In the genomic region with DNA sequence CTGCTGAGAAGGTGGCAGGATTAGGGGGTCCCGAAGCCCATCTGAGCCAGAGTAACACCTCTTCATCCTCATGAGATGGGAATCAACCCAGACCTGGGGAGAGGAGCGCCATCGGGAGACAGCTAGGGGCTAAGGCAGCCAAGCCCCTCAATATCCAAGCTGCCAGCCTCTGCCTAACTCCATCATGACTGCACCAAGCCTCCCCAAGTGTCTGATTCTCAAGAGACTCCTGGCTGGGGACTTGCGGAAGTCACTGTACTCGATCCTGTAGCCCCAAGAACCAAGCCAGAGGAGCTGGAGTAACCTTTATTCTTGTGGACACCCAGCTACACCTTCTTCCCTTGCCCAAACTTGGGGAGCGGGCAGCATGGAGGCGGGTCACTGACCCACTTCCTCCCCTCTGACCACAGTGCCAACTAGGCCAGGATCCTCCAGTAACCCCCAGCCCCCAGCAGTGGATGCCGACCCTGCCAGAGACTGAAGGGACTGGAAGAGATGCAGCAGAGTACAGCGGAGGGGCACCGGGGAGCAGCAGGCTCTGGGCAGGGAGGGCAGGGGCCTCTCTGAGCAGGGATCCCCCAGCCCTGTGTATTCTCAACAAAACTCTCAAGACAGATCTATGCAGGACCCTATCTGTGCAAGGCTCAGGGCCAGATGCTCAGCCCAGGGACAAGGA, we compare ENCODE assay signal across 9 cellular contexts. TPM values are rescaled to one million over a fixed set of nuclear protein-coding genes. Genes with fewer than 3 reads are reported as not detected.
DNase-seq lines count a peak whose midpoint lies in the region; ATAC-seq, FAIRE-seq and TF ChIP-seq lines count a peak whose summit lies in the region.
"Had no signal": no experiment of that assay in that cellular context is flagged by ENCODE, and none has a peak within 500 bp of the region (broad histone marks: within the 10 kb centered on the region; RNA-seq: fewer than 3 reads in every experiment).

No MANE protein-coding gene starts in this region.

- no TSS peak for BruUV-seq in HCT116 (replicated peaks; lab: Mats Ljungman, UMichigan)

- peak overlapping the region; percentile 29 for H3K4me3 Mint-ChIP-seq in activated naive CD8-positive, alpha-beta T cell treated with anti-CD3 and anti-CD28 coated beads for 36 hours

- no peaks in the 10 kb centered on the region for H3K9me3 Mint-ChIP-seq in activated naive CD8-positive, alpha-beta T cell treated with anti-CD3 and anti-CD28 coated beads for 36 hours
- H3K9me3 Mint-ChIP-seq: activated T-cell treated with anti-CD3 and anti-CD28 coated beads, Interleukin-2, amount 50 U/mL, for 72 hours had no signal

- ATAC-seq in HCT116 (no peak), GM18873 (IDR thresholded peaks at IDR 0.05; ENCODE audit: low FRiP score, unreplicated experiment) (no peak), HG03045 (IDR thresholded peaks at IDR 0.05; ENCODE audit: unreplicated experiment) (no peak)

- H3K4me3 ChIP-seq in HCT116 (replicated peaks in 1 of 2; ENCODE audit: low read depth in 1 of 2, low read length in 2 of 2) (peak overlapping the region in 1 of 2 experiments; percentile 43; a peak in 2 of 4 replicates), kidney (ENCODE audit: low read length in 2 of 2) (peak overlapping the region; percentile 43 to 55), subcutaneous abdominal adipose tissue (ENCODE audit: low read depth in 1 of 5, low read length in 5 of 5) (peak overlapping the region; percentile 4 to 67 (median 54))

- no peaks in the 10 kb centered on the region for H4K20me1 ChIP-seq in HCT116 (ENCODE audit: insufficient read depth)

- H3K9me2 ChIP-seq in HCT116 (ENCODE audit: insufficient read depth), result no peaks in the 10 kb centered on the region

- POLR2A ChIA-PET in HCT116 (lab: Charles Lee), result interaction anchor here (1.2 to 1.6 kb wide), 2 partner anchors 7 to 44 kb away, joined by 3 to 4 read pairs; no protein-coding TSS in a partner anchor

- H3K9ac ChIP-seq in HCT116 (ENCODE audit: low read length) (peak overlapping the region; percentile 31), kidney (ENCODE audit: low read length in 2 of 2) (peak overlapping the region; percentile 45 to 70), subcutaneous abdominal adipose tissue (ENCODE audit: low read length in 5 of 5) (peak overlapping the region; percentile 16 to 79 (median 63))

- H3K4me1 Mint-ChIP-seq in activated naive CD8-positive, alpha-beta T cell treated with anti-CD3 and anti-CD28 coated beads for 36 hours, result peaks cover 17% of the 10 kb centered on the region

- H3K27me3 ChIP-seq in HCT116 (ENCODE audit: insufficient read depth, low read length), result no peaks in the 10 kb centered on the region
- no peaks in the 10 kb centered on the region for H3K27me3 ChIP-seq in subcutaneous abdominal adipose tissue (ENCODE audit: control insufficient read depth in 5 of 5, insufficient read depth in 4 of 5, low read length in 5 of 5)

- H3K4me1 ChIP-seq in HCT116 (ENCODE audit: control insufficient read depth in 1 of 2, insufficient read depth in 2 of 2, low read length in 2 of 2) (peaks cover 46 to 63% of the 10 kb centered on the region in 2 experiments), kidney (ENCODE audit: control insufficient read depth in 1 of 2, insufficient read depth in 1 of 2, low read depth in 1 of 2, low read length in 2 of 2) (peaks cover 33 to 55% of the 10 kb centered on the region in 2 donors), subcutaneous abdominal adipose tissue (ENCODE audit: control insufficient read depth in 5 of 5, insufficient read depth in 5 of 5, low read length in 5 of 5) (peaks cover 36 to 82% (median 77%) of the 10 kb centered on the region in 5 donors)

- H2AFZ ChIP-seq in HCT116 (ENCODE audit: low read depth, low read length, poor library complexity, severe bottlenecking), result no peak overlapping the region

- CTCF ChIA-PET in HCT116 (lab: Charles Lee), result interaction anchor here (2.1 kb wide), 1 partner anchor 13 kb away, joined by 13 read pairs; a partner anchor contains a TSS

- DNase-seq in HCT116 (ENCODE audit: low read depth, low spot score) (no peak), kidney (peak; percentile 72), T-helper 1 cell (no peak), hepatic stellate cell (ENCODE audit: low spot score) (no peak)
- no peak for DNase-seq in activated naive CD8-positive, alpha-beta T cell treated with anti-CD3 and anti-CD28 coated beads for 36 hours
- DNase-seq: activated T-cell treated with anti-CD3 and anti-CD28 coated beads, Interleukin-2, amount 50 U/mL, for 72 hours had no signal

- H3K27ac Mint-ChIP-seq in activated naive CD8-positive, alpha-beta T cell treated with anti-CD3 and anti-CD28 coated beads for 36 hours, result no peak overlapping the region
- H3K27ac Mint-ChIP-seq: activated T-cell treated with anti-CD3 and anti-CD28 coated beads, Interleukin-2, amount 50 U/mL, for 72 hours had no signal

- TF ChIP-seq CTCF in HCT116 (IDR thresholded peaks at IDR 0.05 in 2 of 3, conservative IDR thresholded peaks at IDR 0.05 in 1 of 3; ENCODE audit: borderline replicate concordance in 1 of 3, insufficient read depth in 1 of 3, low read depth in 2 of 3, low read length in 2 of 3) (no peak), kidney (IDR thresholded peaks at IDR 0.05; ENCODE audit: borderline replicate concordance, extremely low read depth, insufficient read depth) (no peak)

- no peak for TF ChIP-seq POLR2A in HCT116 (IDR thresholded peaks at IDR 0.05; ENCODE audit: borderline replicate concordance, extremely low read depth, insufficient read depth, insufficient read length)

- H3K9me3 ChIP-seq in HCT116 (ENCODE audit: control insufficient read depth in 1 of 2, insufficient read depth in 1 of 2, low read depth in 1 of 2, low read length in 2 of 2) (no peaks in the 10 kb centered on the region), kidney (ENCODE audit: control insufficient read depth in 1 of 2, low read length in 2 of 2) (no peaks in the 10 kb centered on the region), subcutaneous abdominal adipose tissue (ENCODE audit: control insufficient read depth in 5 of 5, low read length in 5 of 5) (no peaks in the 10 kb centered on the region)

- H3K36me3 Mint-ChIP-seq in activated naive CD8-positive, alpha-beta T cell treated with anti-CD3 and anti-CD28 coated beads for 36 hours, result no peaks in the 10 kb centered on the region

- FAIRE-seq in kidney (lab: Jason Lieb, UNC), result no peak

- H3K4me2 ChIP-seq in HCT116 (ENCODE audit: low read length), result peak overlapping the region; percentile 73

- RAD21 ChIA-PET in HCT116 (lab: Charles Lee; ENCODE audit: low non-redundant PET in 1 of 2, low total read pairs in 2 of 2, uncharacterized antibody in 2 of 2, unreplicated experiment in 2 of 2), result no interaction called here

- H3K36me3 ChIP-seq in HCT116 (ENCODE audit: control insufficient read depth in 1 of 2, insufficient read depth in 2 of 2, low read length in 2 of 2), result no peaks in the 10 kb centered on the region
- H3K36me3 ChIP-seq in kidney (ENCODE audit: control insufficient read depth in 1 of 2, insufficient read depth in 2 of 2, low read length in 2 of 2), result peaks cover 0 to 13% of the 10 kb centered on the region in 2 donors
- H3K36me3 ChIP-seq in subcutaneous abdominal adipose tissue (ENCODE audit: control insufficient read depth in 5 of 5, insufficient read depth in 5 of 5, low read length in 5 of 5), result peaks cover 0 to 28% (median 12%) of the 10 kb centered on the region in 5 donors

- H3K27me3 Mint-ChIP-seq in activated naive CD8-positive, alpha-beta T cell treated with anti-CD3 and anti-CD28 coated beads for 36 hours, result no peaks in the 10 kb centered on the region

- intact Hi-C loops in HCT116 (cut with micrococcal nuclease) (no loop called here), kidney (cut with DNase I) (no loop called here)

- no peak for TF ChIP-seq RAD21 in HCT116 (IDR thresholded peaks at IDR 0.05; ENCODE audit: low read depth)

- H3K79me2 ChIP-seq in HCT116 (ENCODE audit: insufficient read depth, low read length), result no peaks in the 10 kb centered on the region

- peak overlapping the region; percentile 66; the same call in 1 of the 2 replicates for H3K27ac ChIP-seq in HCT116 (ENCODE audit: low read depth, low read length)
- H3K27ac ChIP-seq in kidney (ENCODE audit: low read depth in 2 of 2, low read length in 2 of 2), result peak overlapping the region; percentile 72 to 87
- H3K27ac ChIP-seq in subcutaneous abdominal adipose tissue (ENCODE audit: low read depth, low read length), result peak overlapping the region; percentile 67

TF ChIP-seq in HCT116, 20 proteins besides CTCF, POLR2A, EP300 and RAD21:
- TF ChIP-seq SRF (IDR thresholded peaks at IDR 0.05; ENCODE audit: low read depth) (no peak), SIN3A (IDR thresholded peaks at IDR 0.05; ENCODE audit: low read depth) (no peak), JUND (IDR thresholded peaks at IDR 0.05) (no peak), POLR2AphosphoS5 (IDR thresholded peaks at IDR 0.05; ENCODE audit: low read depth, low read length) (no peak), CEBPB (IDR thresholded peaks at IDR 0.05; ENCODE audit: low read depth) (no peak)

RNA-seq across cellular contexts. Expression of a gene that starts 13.3 kb away (rescaled TPM):
- total RNA-seq in HCT116 (2021; ENCODE audit: unreplicated experiment), result 32.9 TPM
- polyA plus RNA-seq in HCT116 (2012), result 51.0 and 68.2 TPM in 2 replicates
- total RNA-seq in activated naive CD8-positive, alpha-beta T cell treated with anti-CD3 and anti-CD28 coated beads for 36 hours, result 10 to 100 TPM; 18.2 to 18.7 TPM
- total RNA-seq in kidney, result 35.6 TPM
- 25.3 TPM for polyA plus RNA-seq in kidney (ENCODE audit: insufficient read depth, low read depth, low replicate concordance)

RNA-seq across cellular contexts. Expression of a gene that starts 31.6 kb away (rescaled TPM):
- total RNA-seq in HCT116 (2021; ENCODE audit: unreplicated experiment) (14.3 TPM), kidney (0.88 TPM)
- 8.5 and 11.7 TPM in 2 replicates for polyA plus RNA-seq in HCT116 (2012)
- total RNA-seq in activated naive CD8-positive, alpha-beta T cell treated with anti-CD3 and anti-CD28 coated beads for 36 hours, result 10 to 100 TPM; 18.5 to 20.1 TPM
- 0.17 TPM for polyA plus RNA-seq in kidney (ENCODE audit: insufficient read depth, low read depth, low replicate concordance)

RNA-seq across cellular contexts. Expression of a gene that starts 39.6 kb away (rescaled TPM):
- total RNA-seq in HCT116 (2021; ENCODE audit: unreplicated experiment) (50.6 TPM), kidney (70.0 TPM)
- 67.8 and 69.6 TPM in 2 replicates for polyA plus RNA-seq in HCT116 (2012)
- 10 to 100 TPM; 30.8 to 31.1 TPM for total RNA-seq in activated naive CD8-positive, alpha-beta T cell treated with anti-CD3 and anti-CD28 coated beads for 36 hours
- 150 TPM for polyA plus RNA-seq in kidney (ENCODE audit: insufficient read depth, low read depth, low replicate concordance)

RNA-seq across cellular contexts. Expression of a gene that starts 43.7 kb away (rescaled TPM):
- 99.6 TPM for total RNA-seq in HCT116 (2021; ENCODE audit: unreplicated experiment)
- 44.3 and 45.4 TPM in 2 replicates for polyA plus RNA-seq in HCT116 (2012)
- total RNA-seq in activated naive CD8-positive, alpha-beta T cell treated with anti-CD3 and anti-CD28 coated beads for 36 hours, result 100 to 1,000 TPM; 103 to 110 TPM
- 47.6 TPM for total RNA-seq in kidney
- polyA plus RNA-seq in kidney (ENCODE audit: insufficient read depth, low read depth, low replicate concordance), result 29.0 TPM
